ENCODE assay signal across 8 cellular contexts in genomic region chr5:119355244-119355635, GRCh38. TPM values are rescaled to one million over a fixed set of nuclear protein-coding genes. Genes with fewer than 3 reads are reported as not detected.
DNase-seq lines count a peak whose midpoint lies in the region; ATAC-seq and TF ChIP-seq lines count a peak whose summit lies in the region.

No MANE protein-coding gene starts in this region.

- no peak overlapping the region for H4K91ac ChIP-seq in H9 (ENCODE audit: insufficient read length, low read depth, low read length)

- H3K56ac ChIP-seq in H9 (ENCODE audit: insufficient read length, low read depth, low read length) = no peak overlapping the region

- H3K4me3 Mint-ChIP-seq in H9 (peak overlapping the region; percentile 86 to 88), WTC11 (peak overlapping the region; percentile 88)

- no peak overlapping the region for H3K9ac ChIP-seq in H9 (ENCODE audit: extremely low read depth, insufficient read length, low read length)

- CTCF ChIA-PET in AG04450 (lab: Charles Lee) = no interaction called here
- CTCF ChIA-PET in WTC11 (lab: Charles Lee) = interaction anchor here (2.9 kb wide), 1 partner anchor 57 kb away, joined by 18 read pairs; no protein-coding TSS in a partner anchor

- no peaks in the 10 kb centered on the region for H4K20me1 ChIP-seq in H9 (ENCODE audit: control insufficient read depth, insufficient read depth, insufficient read length)

- H2BK5ac ChIP-seq in H9 (ENCODE audit: insufficient read length, low read length) = no peak overlapping the region

- H2AFZ ChIP-seq in H9 (ENCODE audit: low read length) (no peak overlapping the region), neuron (ENCODE audit: low read depth, low read length) (peak overlapping the region; percentile 87)

- H3K23ac ChIP-seq in H9 (ENCODE audit: insufficient read length, low read depth, low read length) = no peak overlapping the region

- no peak overlapping the region for H3K18ac ChIP-seq in H9 (ENCODE audit: insufficient read length, low read depth, low read length)

- no peaks in the 10 kb centered on the region for H3K9me3 ChIP-seq in AG04450 (ENCODE audit: control insufficient read depth, insufficient read depth, low read length)
- no peaks in the 10 kb centered on the region for H3K9me3 ChIP-seq in H9 (ENCODE audit: control insufficient read depth, low read depth, low read length)
- H3K9me3 ChIP-seq in neuron (ENCODE audit: low read length) = no peaks in the 10 kb centered on the region

- H3T11ph ChIP-seq in H9 (ENCODE audit: low read length) = no peak overlapping the region

- no peak overlapping the region for H2BK15ac ChIP-seq in H9 (ENCODE audit: low read depth, low read length)

- peaks cover 14% of the 10 kb centered on the region for H3K23me2 ChIP-seq in H9 (ENCODE audit: insufficient read length, low read depth, low read length, poor library complexity, severe bottlenecking)

- DNase-seq in AG04450 (ENCODE audit: low read depth, low spot score) (no peak), H9 (peak; percentile 78), WTC11 (ENCODE audit: low spot score) (peak; percentile 60), epithelial cell of esophagus (ENCODE audit: low read depth) (peak; percentile 89), GF-D8 (lab: John Stamatoyannopoulos, UW) (no peak), left lobe of liver (ENCODE audit: low spot score) (no peak)

- H3K36me3 Mint-ChIP-seq in H9 (ENCODE audit: insufficient read depth in 1 of 3, low read depth in 3 of 3) (no peaks in the 10 kb centered on the region), WTC11 (no peaks in the 10 kb centered on the region)

- H3K27me3 ChIP-seq in AG04450 (ENCODE audit: control insufficient read depth, insufficient read depth, low read length) (no peaks in the 10 kb centered on the region), H9 (ENCODE audit: insufficient read depth, low read length) (no peaks in the 10 kb centered on the region), neuron (ENCODE audit: insufficient read depth, low read length) (no peaks in the 10 kb centered on the region)

- no peak overlapping the region for H4K8ac ChIP-seq in H9 (replicated peaks; ENCODE audit: insufficient read length, low read depth, low read length)

- H2BK12ac ChIP-seq in H9 (ENCODE audit: insufficient read length, low read depth, low read length) = no peak overlapping the region

- H2BK20ac ChIP-seq in H9 (ENCODE audit: low read depth, low read length, poor library complexity, severe bottlenecking) = no peak overlapping the region

- ATAC-seq in WTC11 (peak; percentile 76), left lobe of liver (no peak), HG03097 (IDR thresholded peaks at IDR 0.05; ENCODE audit: low FRiP score, unreplicated experiment) (no peak)

- H4K5ac ChIP-seq in H9 (ENCODE audit: insufficient read length, low read depth, low read length) = no peak overlapping the region

- H3K4me1 Mint-ChIP-seq in H9 (peaks cover 61 to 63% of the 10 kb centered on the region in 2 experiments), WTC11 (peaks cover 78% of the 10 kb centered on the region)

- H3K27ac Mint-ChIP-seq in H9 (no peak overlapping the region), WTC11 (no peak overlapping the region)

- H3K27ac ChIP-seq in AG04450 (ENCODE audit: low read depth, low read length) (peak overlapping the region; percentile 83), H9 (ENCODE audit: insufficient read length, low read depth, low read length) (no peak overlapping the region)

- no peaks in the 10 kb centered on the region for H3K9me3 Mint-ChIP-seq in H9
- no peaks in the 10 kb centered on the region for H3K9me3 Mint-ChIP-seq in WTC11

- H3K79me2 ChIP-seq in H9 (ENCODE audit: insufficient read depth, low read length) = no peaks in the 10 kb centered on the region

- H3K27me3 Mint-ChIP-seq in H9 (ENCODE audit: low read depth) (peaks cover 21% of the 10 kb centered on the region), WTC11 (ENCODE audit: low read depth) (peaks cover 8% of the 10 kb centered on the region)

- no peak overlapping the region for H2BK120ac ChIP-seq in H9 (ENCODE audit: low read depth, low read length, poor library complexity, severe bottlenecking)

- no CpG with 5 or more reads among the region's 12 CpGs for WGBS in H9 (ENCODE audit: extremely low coverage, insufficient read length, low lambda C conversion rate)

- POLR2A ChIA-PET in AG04450 (lab: Yijun Ruan, JAX) = no interaction called here
- POLR2A ChIA-PET in WTC11 (lab: Charles Lee) = interaction anchor here (1.0 to 1.3 kb wide), 2 partner anchors 15 to 87 kb away, joined by 3 to 4 read pairs; no protein-coding TSS in a partner anchor

- peak overlapping the region; percentile 92 for H3K4me2 ChIP-seq in H9 (ENCODE audit: insufficient read depth, insufficient read length, low read length)

- no peak overlapping the region for H3K14ac ChIP-seq in H9 (ENCODE audit: insufficient read depth, low read length)

- H3K79me1 ChIP-seq in H9 (ENCODE audit: insufficient read depth, low read depth, low read length, poor library complexity, severe bottlenecking) = no peaks in the 10 kb centered on the region

- H3K4me3 ChIP-seq in AG04450 (ENCODE audit: low read depth, low read length) (peak overlapping the region; percentile 82), epithelial cell of esophagus (ENCODE audit: low read length) (peak overlapping the region; percentile 46), neuron (ENCODE audit: low read length) (peak overlapping the region; percentile 54)

- no peak overlapping the region for H3K4ac ChIP-seq in H9 (ENCODE audit: low read depth, low read length)

- no peak overlapping the region for H2AK5ac ChIP-seq in H9 (ENCODE audit: insufficient read length, low read length)

- no peak for TF ChIP-seq CTCF in AG04450 (IDR thresholded peaks at IDR 0.05; ENCODE audit: low read depth, low read length)
- TF ChIP-seq CTCF in H9 (conservative IDR thresholded peaks at IDR 0.05) = no peak
- no peak for TF ChIP-seq CTCF in WTC11 (IDR thresholded peaks at IDR 0.05)
- TF ChIP-seq CTCF in epithelial cell of esophagus (IDR thresholded peaks at IDR 0.05; ENCODE audit: insufficient read depth, low read depth, low read length, missing control alignments) = no peak

- no peaks in the 10 kb centered on the region for H3K36me3 ChIP-seq in neuron (ENCODE audit: insufficient read depth, low read length)

- H3K4me1 ChIP-seq in H9 (ENCODE audit: insufficient read depth, low read length) (peaks cover 16% of the 10 kb centered on the region; the same call in 1 of the 2 replicates), neuron (ENCODE audit: insufficient read depth, low read length) (peaks cover 14% of the 10 kb centered on the region)

TF ChIP-seq in WTC11, 78 proteins besides CTCF, POLR2A, EP300 and RAD21 (continues in another document):
- peak; percentile 28; the same call in 1 of the 2 replicates for TF ChIP-seq HMGXB4 (CRISPR knock-in tag; IDR thresholded peaks at IDR 0.05)
- TF ChIP-seq ZBTB21 (CRISPR knock-in tag; IDR thresholded peaks at IDR 0.05; ENCODE audit: borderline replicate concordance) = no peak
- no peak for TF ChIP-seq ARID4B (CRISPR knock-in tag; IDR thresholded peaks at IDR 0.05; ENCODE audit: borderline replicate concordance)

RNA-seq across cellular contexts. Expression of gene TNFAIP8, which starts 0.6 kb away (rescaled TPM):
- 48.3 and 56.4 TPM in 2 replicates for polyA plus RNA-seq in AG04450 (2011; rRNA removed)
- polyA minus RNA-seq in AG04450 (2011; rRNA and poly(A)+ RNA removed) = 25.1 and 36.2 TPM in 2 replicates
- total RNA-seq in H9 (2021) (7.3 and 8.1 TPM in 2 replicates), WTC11 (2021) (18.1 to 24.1 TPM (median 19.9 TPM) in 3 replicates), left lobe of liver (2.4 TPM)

Comparison
In these comparisons a context has a peak if more than half of its experiments do, and no peak if none do; other contexts are left out.
1. DNase-seq: peak in H9 (single experiment), WTC11 (single experiment) and epithelial cell of esophagus (single experiment); none in AG04450 (single experiment), GF-D8 (single experiment) and left lobe of liver (single experiment).
2. Peak in every context shown above with its lines, with median percentiles within 50 percentile points of each other: H3K4me3 ChIP-seq.